ENCODE assay signal across 8 cellular contexts in genomic region chr12:94875525-94875924, GRCh38.
DNase-seq lines count a peak whose midpoint lies in the region; ATAC-seq, FAIRE-seq and TF ChIP-seq lines count a peak whose summit lies in the region.

No MANE protein-coding gene starts in this region.

- H3K27me3 ChIP-seq in colonic mucosa (peaks cover 46% of the 10 kb centered on the region), pancreas (peaks cover 0 to 6% (median 0%) of the 10 kb centered on the region in 4 donors), sigmoid colon (peaks cover 7 to 38% (median 28%) of the 10 kb centered on the region in 3 donors)

- H3K36me3 ChIP-seq in colonic mucosa (no peaks in the 10 kb centered on the region), pancreas (no peaks in the 10 kb centered on the region), sigmoid colon (no peaks in the 10 kb centered on the region)

- H3K4me1 ChIP-seq in colonic mucosa, result no peaks in the 10 kb centered on the region
- peaks cover 0 to 12% (median 0%) of the 10 kb centered on the region in 3 donors for H3K4me1 ChIP-seq in pancreas
- H3K4me1 ChIP-seq in sigmoid colon, result peaks cover 0 to 28% (median 24%) of the 10 kb centered on the region in 4 donors

- TF ChIP-seq CTCF in colonic mucosa (IDR thresholded peaks at IDR 0.05) (peak; percentile 28), pancreas (IDR thresholded peaks at IDR 0.05) (no peak), sigmoid colon (IDR thresholded peaks at IDR 0.05) (no peak)

- H3K4me3 ChIP-seq in colonic mucosa (no peak overlapping the region), pancreas (no peak overlapping the region), sigmoid colon (no peak overlapping the region)

- FAIRE-seq in pancreas (lab: Jason Lieb, UNC), result no peak

- H3K9me3 ChIP-seq in colonic mucosa (no peaks in the 10 kb centered on the region), pancreas (no peaks in the 10 kb centered on the region), sigmoid colon (no peaks in the 10 kb centered on the region)

- WGBS in pancreas, 2 donors, result 19 to 23% methylated on average over 5 of the region's 5 CpGs
- 15 to 40% methylated on average over 5 of the region's 5 CpGs for WGBS in sigmoid colon, 2 donors

- no peak for TF ChIP-seq EP300 in sigmoid colon (IDR thresholded peaks at IDR 0.05)

- DNase-seq in COLO668 (lab: John Stamatoyannopoulos, UW; ENCODE audit: unreplicated experiment), result peak; percentile 46
- peak; percentile 13 for DNase-seq in NCI-H460 (ENCODE audit: extremely low read depth, low read depth)
- DNase-seq in colonic mucosa, result no peak
- DNase-seq in pancreas, result no peak
- DNase-seq in sigmoid colon, result no peak
- no peak for DNase-seq in substantia nigra (lab: John Stamatoyannopoulos, UW)

- H3K9ac ChIP-seq in colonic mucosa (ENCODE audit: low read depth in 2 of 2, low read length in 2 of 2), result no peak overlapping the region

- intact Hi-C loops in colonic mucosa (cut with DNase I) (loop anchor here (10.0 kb wide), 1 partner anchor 331 kb away; no protein-coding TSS in a partner anchor), pancreas (cut with DNase I) (no loop called here), sigmoid colon (cut with DNase I) (loop anchor here (10.0 kb wide), 1 partner anchor 331 kb away; no protein-coding TSS in a partner anchor)

- peak; percentile 62 for ATAC-seq in GM18517 (IDR thresholded peaks at IDR 0.05; ENCODE audit: unreplicated experiment)
- peak; percentile 42 for ATAC-seq in HG03097 (IDR thresholded peaks at IDR 0.05; ENCODE audit: low FRiP score, unreplicated experiment)
- ATAC-seq in pancreas, result peak in 3 of 4 donors; percentile 57 to 63 (median 59)

- H3K27ac ChIP-seq in colonic mucosa (no peak overlapping the region), pancreas (no peak overlapping the region), sigmoid colon (peak overlapping the region in 1 of 4 donors; percentile 64), substantia nigra (ENCODE audit: low read depth, low read length, poor library complexity, severe bottlenecking) (no peak overlapping the region)

- TF ChIP-seq POLR2A in sigmoid colon (IDR thresholded peaks at IDR 0.05), result no peak

Comparison
In these comparisons a context has a peak if more than half of its experiments do, and no peak if none do; other contexts are left out.
1. DNase-seq: peak in COLO668 (single experiment) and NCI-H460 (single experiment); none in colonic mucosa (single experiment), pancreas (0 of 6), sigmoid colon (single experiment) and substantia nigra (0 of 49).
2. intact Hi-C loops: an anchor here in colonic mucosa (10.0 kb wide) and sigmoid colon (10.0 kb wide); none called in pancreas.
3. Peak in every context shown above with its lines, with median percentiles within 50 percentile points of each other: ATAC-seq.